Comparison of ENCODE assay signal across 10 cellular contexts in the genomic region with DNA sequence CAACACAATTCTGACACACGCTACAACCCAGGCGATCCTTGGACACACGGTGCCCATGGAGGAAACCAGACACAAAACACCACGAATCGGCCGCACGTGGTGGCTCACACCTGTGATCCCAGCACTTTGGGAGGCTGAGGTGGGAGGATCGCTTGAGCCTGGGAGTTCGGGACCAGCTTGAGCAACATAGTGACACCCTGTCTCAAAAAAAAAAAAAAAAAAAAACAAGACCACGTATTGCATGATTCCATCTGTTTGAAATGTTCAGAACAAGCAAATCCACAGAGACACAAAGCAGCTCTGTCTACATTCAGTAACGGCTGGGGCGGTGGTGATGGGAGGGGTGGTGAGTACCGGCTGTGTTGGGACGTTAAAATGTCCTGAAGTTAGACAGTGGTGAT. TPM values are rescaled to one million over a fixed set of nuclear protein-coding genes. Genes with fewer than 3 reads are reported as not detected.
DNase-seq lines count a peak whose midpoint lies in the region; ATAC-seq and TF ChIP-seq lines count a peak whose summit lies in the region.
"Had no signal": no experiment of that assay in that cellular context is flagged by ENCODE, and none has a peak within 500 bp of the region (broad histone marks: within the 10 kb centered on the region; RNA-seq: fewer than 3 reads in every experiment).

No MANE protein-coding gene starts in this region.

- H3K27me3 ChIP-seq in OCI-LY3 (ENCODE audit: low read depth, low read length): peaks cover 32% of the 10 kb centered on the region
- H3K27me3 ChIP-seq: gastrocnemius medialis had no signal

- H3K4me3 ChIP-seq in OCI-LY3 (ENCODE audit: low read length): no peak overlapping the region
- no peak overlapping the region for H3K4me3 ChIP-seq in fibroblast of mammary gland (ENCODE audit: control insufficient read depth, low read depth, low read length)
- H3K4me3 ChIP-seq: gastrocnemius medialis had no signal

- CTCF ChIA-PET in RWPE1 (lab: Yijun Ruan, JAX): no interaction called here

- peak overlapping the region; percentile 98 to 100 (median 99) for H3K27ac Mint-ChIP-seq in CD14-positive monocyte

- peaks cover 76% of the 10 kb centered on the region for H3K4me1 Mint-ChIP-seq in CD14-positive monocyte

- TF ChIP-seq CTCF in CD14-positive monocyte (IDR thresholded peaks at IDR 0.05): no peak
- TF ChIP-seq CTCF in OCI-LY3 (IDR thresholded peaks at IDR 0.05; ENCODE audit: low read depth, low read length): no peak
- no peak for TF ChIP-seq CTCF in fibroblast of mammary gland (conservative IDR thresholded peaks at IDR 0.05; ENCODE audit: control insufficient read depth, insufficient read depth, low read depth, low read length)
- TF ChIP-seq CTCF in RWPE1 (conservative IDR thresholded peaks at IDR 0.05; ENCODE audit: low read depth): no peak

- H3K4me1 ChIP-seq in OCI-LY3 (ENCODE audit: low read length): peaks cover 38% of the 10 kb centered on the region
- H3K4me1 ChIP-seq: gastrocnemius medialis had no signal

- peaks cover 0 to 6% (median 3%) of the 10 kb centered on the region in 3 donors for H3K27me3 Mint-ChIP-seq in CD14-positive monocyte (ENCODE audit: low read depth in 3 of 3)
- H3K27me3 Mint-ChIP-seq: stimulated activated naive CD8-positive, alpha-beta T cell treated with anti-CD3 and anti-CD28 coated beads, Interleukin-15, amount 100 ng/mL, for 72 hours had no signal

- DNase-seq in CD14-positive monocyte (ENCODE audit: low spot score) (no peak), fibroblast of mammary gland (ENCODE audit: low read depth) (peak; percentile 33), posterior cingulate gyrus (peak in 7 of 10 donors; percentile 17 to 92 (median 66)), RWPE1 (ENCODE audit: low spot score) (no peak)
- no peak for DNase-seq in stimulated activated naive CD4-positive, alpha-beta T cell treated with Interleukin-2 at 50 U/mL for 16 hours (lab: John Stamatoyannopoulos, UW)
- DNase-seq in stimulated activated CD4-positive, alpha-beta T cell treated with anti-CD3 and anti-CD28 coated beads, Interleukin-4, amount 100 ng/mL, for 4 hours: no peak

- H2AFZ ChIP-seq in OCI-LY3 (ENCODE audit: low read depth, low read length): no peak overlapping the region

- peaks cover 0 to 2% (median 0%) of the 10 kb centered on the region in 7 donors for H3K9me3 Mint-ChIP-seq in CD14-positive monocyte

- intact Hi-C loops in CD14-positive monocyte (cut with micrococcal nuclease): loop anchor here in 1 of 2 donors (2.0 kb wide), 1 partner anchor 21 kb away; no protein-coding TSS in a partner anchor
- intact Hi-C loops in posterior cingulate gyrus (cut with DNase I): no loop called here

- H3K27ac ChIP-seq in OCI-LY3 (ENCODE audit: low read length): no peak overlapping the region
- no peak overlapping the region for H3K27ac ChIP-seq in RWPE1
- H3K27ac ChIP-seq: gastrocnemius medialis had no signal

- H3K4me2 ChIP-seq in OCI-LY3 (ENCODE audit: low read length): peak overlapping the region; percentile 39; the same call in 1 of the 2 replicates

- H3K79me2 ChIP-seq in OCI-LY3 (ENCODE audit: low read length): no peaks in the 10 kb centered on the region

- peak overlapping the region; percentile 70 to 81 for H3K4me3 Mint-ChIP-seq in CD14-positive monocyte

- H3K9ac ChIP-seq in OCI-LY3 (ENCODE audit: low read length): no peak overlapping the region

- ATAC-seq in HG02759 (IDR thresholded peaks at IDR 0.05; ENCODE audit: unreplicated experiment): no peak

- no peaks in the 10 kb centered on the region for H3K36me3 ChIP-seq in OCI-LY3 (replicated peaks; ENCODE audit: low read depth, low read length)
- H3K36me3 ChIP-seq: gastrocnemius medialis had no signal

- H3K36me3 Mint-ChIP-seq in CD14-positive monocyte: peaks cover 31 to 49% of the 10 kb centered on the region in 2 donors

- no peaks in the 10 kb centered on the region for H3K9me3 ChIP-seq in OCI-LY3 (ENCODE audit: insufficient read depth, low read length)
- H3K9me3 ChIP-seq: gastrocnemius medialis had no signal

- H4K20me1 ChIP-seq in OCI-LY3 (ENCODE audit: insufficient read depth, low read length): no peaks in the 10 kb centered on the region

- POLR2A ChIA-PET in RWPE1 (lab: Yijun Ruan, JAX; ENCODE audit: low non-redundant PET): no interaction called here

RNA-seq across cellular contexts. Expression of a gene that starts 25.2 kb away (rescaled TPM):
- 10 to 100 TPM; 49.1 to 72.2 TPM for polyA plus RNA-seq in CD14-positive monocyte

RNA-seq across cellular contexts. Expression of a gene that starts 46.0 kb away (rescaled TPM):
- polyA plus RNA-seq in CD14-positive monocyte: 1 to 10 TPM; 7.4 to 7.6 TPM

RNA-seq across cellular contexts. Expression of a gene that starts 53.0 kb away (rescaled TPM):
- 10 to 100 TPM; 20.1 to 25.5 TPM for polyA plus RNA-seq in CD14-positive monocyte

RNA-seq across cellular contexts. Expression of a gene that starts 53.7 kb away (rescaled TPM):
- not detected for polyA plus RNA-seq in CD14-positive monocyte

Comparison
In these comparisons a context has a peak if more than half of its experiments do, and no peak if none do; other contexts are left out.
1. DNase-seq: peak in fibroblast of mammary gland (single experiment) and posterior cingulate gyrus (7 of 10); none in CD14-positive monocyte (single experiment), stimulated activated naive CD4-positive, alpha-beta T cell treated with Interleukin-2 at 50 U/mL for 16 hours (single experiment), RWPE1 (single experiment) and stimulated activated CD4-positive, alpha-beta T cell treated with anti-CD3 and anti-CD28 coated beads, Interleukin-4, amount 100 ng/mL, for 4 hours (0 of 2).